Comparison of ENCODE assay signal across 8 cellular contexts in the genomic region with DNA sequence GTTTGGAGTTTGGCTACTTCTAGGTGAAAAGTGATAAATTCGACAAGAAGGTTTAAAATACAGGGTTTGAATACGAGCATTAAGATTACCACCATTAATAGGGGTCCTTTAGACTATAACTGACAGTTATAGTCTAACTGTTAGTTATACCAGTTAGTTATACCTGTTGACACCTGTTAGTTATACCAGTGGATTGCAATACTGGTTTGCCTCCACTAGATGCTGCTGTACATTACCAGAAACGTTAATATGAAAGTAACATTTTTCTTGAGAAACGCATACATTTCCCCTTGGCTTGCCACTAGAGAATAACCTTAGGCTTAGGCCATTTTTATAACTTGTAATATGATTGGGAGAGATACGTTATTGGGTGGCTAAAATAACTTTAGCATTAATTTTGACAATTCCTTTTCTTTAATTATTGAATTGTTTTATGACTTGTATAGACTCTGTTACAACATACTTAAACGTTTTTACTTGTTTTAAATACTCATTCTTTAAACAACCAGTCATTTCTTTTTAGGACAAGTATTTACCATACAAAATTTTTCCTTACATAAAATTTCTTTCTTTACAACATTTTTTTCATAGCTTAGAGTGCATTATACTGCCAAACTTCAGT.
A peak's percentile ranks its signal among the peaks of the same experiment; 100 is the strongest.
DNase-seq lines count a peak whose midpoint lies in the region; ATAC-seq, FAIRE-seq and TF ChIP-seq lines count a peak whose summit lies in the region.

No MANE protein-coding gene starts in this region.

- no peak overlapping the region for H3K4me3 ChIP-seq in A549

- CTCF ChIA-PET in A549 (lab: Yijun Ruan, JAX): interaction anchor here (0.8 kb wide), 1 partner anchor 1765 kb away, joined by 3 read pairs; no protein-coding TSS in a partner anchor

- TF ChIP-seq EP300 in A549 (IDR thresholded peaks at IDR 0.05): no peak

- TF ChIP-seq RAD21 in A549 (conservative IDR thresholded peaks at IDR 0.05 in 1 of 2, IDR thresholded peaks at IDR 0.05 in 1 of 2): peak; percentile 53 to 62; a peak in 4 of 5 replicates

- peak; percentile 62 for TF ChIP-seq CTCF in A549 (IDR thresholded peaks at IDR 0.05)

- POLR2A ChIA-PET in A549 (lab: Yijun Ruan, JAX): no interaction called here

- WGBS in A549 (ENCODE audit: missing lambda C conversion rate): under 1% methylated on average over 6 of the region's 6 CpGs

- H3K27ac ChIP-seq in A549: no peak overlapping the region

- no peaks in the 10 kb centered on the region for H3K4me1 ChIP-seq in A549

- DNase-seq in A549 (ENCODE audit: low read depth in 1 of 2, low spot score in 1 of 2) (peak; percentile 11 to 39), NCI-H82 treated with DMSO at 0.1 percent for 48 hours (lab: John Stamatoyannopoulos, UW; ENCODE audit: unreplicated experiment) (peak; percentile 7), SIG-M5 treated with dmso at 0.1 percent for 504 hours (lab: John Stamatoyannopoulos, UW; ENCODE audit: unreplicated experiment) (no peak)
- no peak for DNase-seq in activated CD4-positive, CD25-positive, alpha-beta regulatory T cell (lab: John Stamatoyannopoulos, UW)
- DNase-seq in activated CD4-positive, alpha-beta T cell treated with anti-CD3 and anti-CD28 coated beads for 4 hours: no peak

- no peak for FAIRE-seq in A549 (lab: Jason Lieb, UNC)

- H3K9me3 ChIP-seq in A549: no peaks in the 10 kb centered on the region

- H3K4me2 ChIP-seq in A549: peak overlapping the region; percentile 14; the same call in 1 of the 3 replicates

- ATAC-seq in A549 (peak; percentile 55 to 75; a peak in 3 of 6 replicates), GM18502 (IDR thresholded peaks at IDR 0.05; ENCODE audit: poor library complexity, unreplicated experiment) (peak; percentile 87), HG02938 (IDR thresholded peaks at IDR 0.05; ENCODE audit: unreplicated experiment) (peak; percentile 79), esophagus mucosa (peak; percentile 17)

- TF ChIP-seq POLR2A in A549 (IDR thresholded peaks at IDR 0.05; ENCODE audit: low read length): no peak

TF ChIP-seq in A549, 52 proteins besides CTCF, POLR2A, EP300 and RAD21:
- TF ChIP-seq, protein P1, sequence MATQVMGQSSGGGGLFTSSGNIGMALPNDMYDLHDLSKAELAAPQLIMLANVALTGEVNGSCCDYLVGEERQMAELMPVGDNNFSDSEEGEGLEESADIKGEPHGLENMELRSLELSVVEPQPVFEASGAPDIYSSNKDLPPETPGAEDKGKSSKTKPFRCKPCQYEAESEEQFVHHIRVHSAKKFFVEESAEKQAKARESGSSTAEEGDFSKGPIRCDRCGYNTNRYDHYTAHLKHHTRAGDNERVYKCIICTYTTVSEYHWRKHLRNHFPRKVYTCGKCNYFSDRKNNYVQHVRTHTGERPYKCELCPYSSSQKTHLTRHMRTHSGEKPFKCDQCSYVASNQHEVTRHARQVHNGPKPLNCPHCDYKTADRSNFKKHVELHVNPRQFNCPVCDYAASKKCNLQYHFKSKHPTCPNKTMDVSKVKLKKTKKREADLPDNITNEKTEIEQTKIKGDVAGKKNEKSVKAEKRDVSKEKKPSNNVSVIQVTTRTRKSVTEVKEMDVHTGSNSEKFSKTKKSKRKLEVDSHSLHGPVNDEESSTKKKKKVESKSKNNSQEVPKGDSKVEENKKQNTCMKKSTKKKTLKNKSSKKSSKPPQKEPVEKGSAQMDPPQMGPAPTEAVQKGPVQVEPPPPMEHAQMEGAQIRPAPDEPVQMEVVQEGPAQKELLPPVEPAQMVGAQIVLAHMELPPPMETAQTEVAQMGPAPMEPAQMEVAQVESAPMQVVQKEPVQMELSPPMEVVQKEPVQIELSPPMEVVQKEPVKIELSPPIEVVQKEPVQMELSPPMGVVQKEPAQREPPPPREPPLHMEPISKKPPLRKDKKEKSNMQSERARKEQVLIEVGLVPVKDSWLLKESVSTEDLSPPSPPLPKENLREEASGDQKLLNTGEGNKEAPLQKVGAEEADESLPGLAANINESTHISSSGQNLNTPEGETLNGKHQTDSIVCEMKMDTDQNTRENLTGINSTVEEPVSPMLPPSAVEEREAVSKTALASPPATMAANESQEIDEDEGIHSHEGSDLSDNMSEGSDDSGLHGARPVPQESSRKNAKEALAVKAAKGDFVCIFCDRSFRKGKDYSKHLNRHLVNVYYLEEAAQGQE (IDR thresholded peaks at IDR 0.05): no peak
- TF ChIP-seq SMC3 (IDR thresholded peaks at IDR 0.05): peak; percentile 63
TF ChIP-seq in A549: peak in this region for 1.

Comparison
In these comparisons a context has a peak if more than half of its experiments do, and no peak if none do; other contexts are left out.
1. ATAC-seq: peak in every context shown above with its lines; median percentile 87 in GM18502; 79 in HG02938; 65 in A549; 17 in esophagus mucosa.
2. DNase-seq: peak in A549 (2 of 2) and NCI-H82 treated with DMSO at 0.1 percent for 48 hours (single experiment); none in activated CD4-positive, CD25-positive, alpha-beta regulatory T cell (0 of 4), activated CD4-positive, alpha-beta T cell treated with anti-CD3 and anti-CD28 coated beads for 4 hours (0 of 2) and SIG-M5 treated with dmso at 0.1 percent for 504 hours (single experiment).